ENCODE assay signal across 7 cellular contexts in the genomic region with DNA sequence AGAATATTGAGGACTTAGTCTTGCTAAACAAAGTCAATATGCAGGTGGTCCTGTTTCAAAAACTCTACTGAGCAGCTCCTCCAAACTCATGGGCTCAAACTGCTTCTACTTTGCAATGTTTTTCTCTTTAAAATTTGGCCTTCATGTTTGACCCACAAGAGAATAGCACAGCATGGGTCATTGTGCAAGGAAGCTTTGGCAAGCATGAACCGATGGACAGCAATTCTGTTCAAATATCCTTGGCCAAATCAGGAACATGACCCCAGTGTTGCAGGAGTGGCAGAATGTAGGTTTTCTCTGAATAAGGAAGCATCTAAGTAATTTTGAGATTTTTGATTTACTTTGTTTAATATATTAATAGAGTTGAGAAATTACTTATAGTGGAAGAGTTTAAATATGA.
"Had no signal": no experiment of that assay in that cellular context is flagged by ENCODE, and none has a peak within 500 bp of the region (broad histone marks: within the 10 kb centered on the region; RNA-seq: fewer than 3 reads in every experiment).

No MANE protein-coding gene starts in this region.

- FAIRE-seq: HTR-8/SVneo, K562 had no signal

- H3K27ac ChIP-seq: GM23248 had no signal

- H3K36me3 ChIP-seq: HAP-1 had no signal

- H2AFZ ChIP-seq: GM23248 had no signal

- H3K4me1 ChIP-seq: HAP-1 had no signal

- H3K9ac ChIP-seq: GM23248 had no signal

- ATAC-seq: K562 had no signal

- H3K9me3 ChIP-seq: HAP-1 had no signal

- DNase-seq: GM23248, GOT3, H7, IMR-90 had no signal

- H3K4me3 ChIP-seq: GM23248, HAP-1, K562 had no signal
